ENCODE assay signal across 19 cellular contexts in genomic region chr5:177605667-177606066, GRCh38.
"Had no signal": no experiment of that assay in that cellular context is flagged by ENCODE, and none has a peak within 500 bp of the region (broad histone marks: within the 10 kb centered on the region; RNA-seq: fewer than 3 reads in every experiment).

No MANE protein-coding gene starts in this region.

- H3K4me1 ChIP-seq: foreskin keratinocyte had no signal

- H3K4me3 Mint-ChIP-seq: activated CD4-positive, alpha-beta memory T cell treated with anti-CD3 and anti-CD28 coated beads for 36 hours; activated CD8-positive, alpha-beta memory T cell treated with anti-CD3 and anti-CD28 coated beads, Interleukin-2, amount 10 ng/mL, durations not matched to agents 7 days and 5 days; activated T-cell treated with anti-CD3 and anti-CD28 coated beads, Interleukin-2, amount 50 U/mL, for 72 hours; natural killer cell treated with Interleukin-12 subunit alpha and Interleukin-12 subunit beta and Interleukin-15 and Interleukin-18, amount 100 ng/mL, for 72 hours had no signal

- DNase-seq: activated CD4-positive, alpha-beta memory T cell treated with anti-CD3 and anti-CD28 coated beads for 36 hours; activated CD4-positive, alpha-beta T cell treated with anti-CD3 and anti-CD28 coated beads for 1 hour; activated CD8-positive, alpha-beta memory T cell treated with anti-CD3 and anti-CD28 coated beads, Interleukin-2, amount 10 ng/mL, durations not matched to agents 7 days and 5 days; activated gamma-delta T cell treated with Interleukin-2 at 50 U/mL for 16 hours; activated T-cell treated with anti-CD3 and anti-CD28 coated beads, Interleukin-2, amount 50 U/mL, for 72 hours; effector CD4-positive, alpha-beta T cell; foreskin keratinocyte; glutamatergic neuron; hypothalamus; kidney; mesenchymal stem cell; stimulated activated CD4-positive, alpha-beta T cell treated with anti-CD3 and anti-CD28 coated beads, Interleukin-2, amount 100 ng/mL, for 24 hours; stimulated activated naive CD4-positive, alpha-beta T cell; tibial artery had no signal

- H3K36me3 ChIP-seq: colonic mucosa, vagina had no signal

- H3K27me3 ChIP-seq: colonic mucosa, foreskin keratinocyte, tibial artery, vagina had no signal

- ATAC-seq: activated CD8-positive, alpha-beta memory T cell treated with anti-CD3 and anti-CD28 coated beads, Interleukin-2, amount 10 ng/mL, durations not matched to agents 7 days and 5 days; activated T-cell treated with anti-CD3 and anti-CD28 coated beads, Interleukin-2, amount 50 U/mL, for 72 hours; foreskin keratinocyte; natural killer cell treated with Interleukin-12 subunit alpha and Interleukin-12 subunit beta and Interleukin-15 and Interleukin-18, amount 100 ng/mL, for 72 hours; SK-N-SH treated with all-trans-retinoic acid at 6 μM for 48 hours had no signal

- H3K4me3 ChIP-seq: colonic mucosa, tibial artery, vagina had no signal

- H3K36me3 Mint-ChIP-seq: activated CD4-positive, alpha-beta memory T cell treated with anti-CD3 and anti-CD28 coated beads for 36 hours; activated CD8-positive, alpha-beta memory T cell treated with anti-CD3 and anti-CD28 coated beads, Interleukin-2, amount 10 ng/mL, durations not matched to agents 7 days and 5 days had no signal

- H3K9me3 Mint-ChIP-seq: activated CD4-positive, alpha-beta memory T cell treated with anti-CD3 and anti-CD28 coated beads for 36 hours; activated T-cell treated with anti-CD3 and anti-CD28 coated beads, Interleukin-2, amount 50 U/mL, for 72 hours; natural killer cell treated with Interleukin-12 subunit alpha and Interleukin-12 subunit beta and Interleukin-15 and Interleukin-18, amount 100 ng/mL, for 72 hours had no signal

- H3K27me3 Mint-ChIP-seq: activated CD4-positive, alpha-beta memory T cell treated with anti-CD3 and anti-CD28 coated beads for 36 hours; activated CD8-positive, alpha-beta memory T cell treated with anti-CD3 and anti-CD28 coated beads, Interleukin-2, amount 10 ng/mL, durations not matched to agents 7 days and 5 days; natural killer cell treated with Interleukin-12 subunit alpha and Interleukin-12 subunit beta and Interleukin-15 and Interleukin-18, amount 100 ng/mL, for 72 hours had no signal

- H3K27ac ChIP-seq: colonic mucosa, foreskin keratinocyte, tibial artery, vagina, VCaP had no signal

- H3K27ac Mint-ChIP-seq: activated CD4-positive, alpha-beta memory T cell treated with anti-CD3 and anti-CD28 coated beads for 36 hours; activated CD8-positive, alpha-beta memory T cell treated with anti-CD3 and anti-CD28 coated beads, Interleukin-2, amount 10 ng/mL, durations not matched to agents 7 days and 5 days; activated T-cell treated with anti-CD3 and anti-CD28 coated beads, Interleukin-2, amount 50 U/mL, for 72 hours; natural killer cell treated with Interleukin-12 subunit alpha and Interleukin-12 subunit beta and Interleukin-15 and Interleukin-18, amount 100 ng/mL, for 72 hours had no signal

- H3K9me3 ChIP-seq: colonic mucosa, tibial artery, vagina had no signal
